ENCODE assay signal across 8 cellular contexts in genomic region chr14:73887116-73887490, GRCh38. TPM values are rescaled to one million over a fixed set of nuclear protein-coding genes. Genes with fewer than 3 reads are reported as not detected.
DNase-seq lines count a peak whose midpoint lies in the region; ATAC-seq and TF ChIP-seq lines count a peak whose summit lies in the region.

No MANE protein-coding gene starts in this region.

- no peaks in the 10 kb centered on the region for H3K9me3 Mint-ChIP-seq in progenitor cell of endocrine pancreas (ENCODE audit: low read depth)

- H3K4me3 Mint-ChIP-seq in progenitor cell of endocrine pancreas (ENCODE audit: low read depth), result peak overlapping the region; percentile 94

- H3K27me3 Mint-ChIP-seq in progenitor cell of endocrine pancreas, result no peaks in the 10 kb centered on the region

- H3K4me3 ChIP-seq in WI38 (ENCODE audit: low read depth, low read length) (peak overlapping the region; percentile 89), fibroblast of the aortic adventitia (ENCODE audit: low read depth, low read length) (peak overlapping the region; percentile 80)

- in situ Hi-C loops in ACHN (cut with HindIII; ENCODE audit: low pct_ligation_motif_present, low pct_unique_long_range_greater_than_20kb, low sequenced_read_pairs), result no loop called here

- peak overlapping the region; percentile 99 for H3K27ac Mint-ChIP-seq in progenitor cell of endocrine pancreas

- ATAC-seq in GM18907 (IDR thresholded peaks at IDR 0.05; ENCODE audit: unreplicated experiment), result peak; percentile 34
- ATAC-seq in HG03280 (IDR thresholded peaks at IDR 0.05; ENCODE audit: unreplicated experiment), result peak; percentile 16

- peak; percentile 23 for DNase-seq in ACHN
- peak; percentile 50 for DNase-seq in fibroblast of the aortic adventitia (ENCODE audit: low read depth)
- no peak for DNase-seq in progenitor cell of endocrine pancreas (ENCODE audit: low spot score, unreplicated experiment)
- DNase-seq in NCI-H226, result no peak
- no peak for DNase-seq in SKM-1 (lab: John Stamatoyannopoulos, UW; ENCODE audit: unreplicated experiment)

- no peaks in the 10 kb centered on the region for H3K36me3 Mint-ChIP-seq in progenitor cell of endocrine pancreas (ENCODE audit: insufficient read depth)

- TF ChIP-seq CTCF in WI38 (IDR thresholded peaks at IDR 0.05; ENCODE audit: low read depth, low read length), result no peak
- no peak for TF ChIP-seq CTCF in fibroblast of the aortic adventitia (IDR thresholded peaks at IDR 0.05; ENCODE audit: insufficient read depth, low read length)
- TF ChIP-seq CTCF in progenitor cell of endocrine pancreas (IDR thresholded peaks at IDR 0.05; ENCODE audit: unreplicated experiment), result no peak

- peaks cover 28% of the 10 kb centered on the region for H3K4me1 Mint-ChIP-seq in progenitor cell of endocrine pancreas (ENCODE audit: low read depth)

RNA-seq across cellular contexts. Expression of gene ZNF410, which starts 0.4 kb away (rescaled TPM):
- total RNA-seq in fibroblast of the aortic adventitia (ENCODE audit: low replicate concordance), result 52.6 and 73.6 TPM in 2 replicates
- total RNA-seq in progenitor cell of endocrine pancreas, result 49.9 and 53.3 TPM in 2 replicates

RNA-seq across cellular contexts. Expression of gene PTGR2, which starts 35.5 kb away (rescaled TPM):
- total RNA-seq in fibroblast of the aortic adventitia (ENCODE audit: low replicate concordance), result 4.4 and 9.3 TPM in 2 replicates
- 6.9 and 11.0 TPM in 2 replicates for total RNA-seq in progenitor cell of endocrine pancreas

Comparison
In these comparisons a context has a peak if more than half of its experiments do, and no peak if none do; other contexts are left out.
1. DNase-seq: peak in ACHN (single experiment) and fibroblast of the aortic adventitia (single experiment); none in progenitor cell of endocrine pancreas (single experiment), NCI-H226 (single experiment) and SKM-1 (single experiment).